ENCODE assay signal across 8 cellular contexts in the genomic region with DNA sequence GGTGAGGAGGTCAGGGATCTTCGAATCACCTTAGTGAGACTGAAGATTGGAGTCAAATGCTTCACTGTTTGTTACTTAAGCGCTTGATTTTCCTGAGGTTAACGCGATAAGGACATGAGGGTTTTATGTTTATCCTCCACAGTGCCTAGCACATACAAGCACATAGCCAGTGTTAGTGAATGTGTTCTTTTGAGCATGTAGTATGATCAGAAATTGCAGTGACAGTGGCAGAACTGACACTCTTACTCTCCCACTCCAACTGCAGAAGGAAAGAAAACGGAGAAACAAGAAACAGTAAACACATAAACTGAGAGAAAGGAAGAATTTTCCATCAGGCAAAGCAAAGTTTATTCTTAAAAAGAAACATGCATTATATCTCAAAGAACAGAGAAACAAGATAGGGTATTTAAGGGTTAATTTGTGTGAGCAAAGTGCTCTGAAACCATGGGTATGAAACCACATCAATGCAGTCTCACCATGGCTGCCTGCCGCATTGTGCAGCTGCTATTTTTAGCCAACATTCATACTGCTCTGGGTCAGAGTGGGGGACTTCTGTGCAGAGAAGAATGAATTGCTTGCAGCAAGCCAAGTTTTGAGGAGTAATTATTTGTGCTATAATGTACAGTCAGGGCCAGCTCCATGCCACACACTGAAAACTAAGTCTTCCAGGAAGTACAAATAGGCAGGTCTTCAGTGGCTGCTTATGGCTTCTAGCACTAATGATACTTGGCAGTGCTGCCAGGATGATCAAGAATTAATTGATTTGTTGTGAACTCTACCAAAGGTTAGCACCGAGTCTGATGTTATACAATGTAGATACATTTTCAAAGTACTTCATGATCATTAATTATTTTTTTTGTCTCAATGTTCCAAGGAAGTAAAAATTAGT.
DNase-seq lines count a peak whose midpoint lies in the region; ATAC-seq and TF ChIP-seq lines count a peak whose summit lies in the region.

No MANE protein-coding gene starts in this region.

- no peak overlapping the region for H3K9ac ChIP-seq in SU-DHL-6 (ENCODE audit: low read length)

- H2AFZ ChIP-seq in SU-DHL-6 (ENCODE audit: low read depth, low read length, severe bottlenecking): no peak overlapping the region

- DNase-seq in AG08396 (ENCODE audit: low spot score): peak; percentile 43
- no peak for DNase-seq in stimulated activated naive CD4-positive, alpha-beta T cell (lab: John Stamatoyannopoulos, UW)
- DNase-seq in NCI-H1092 treated with DMSO at 0.1 percent for 48 hours (lab: John Stamatoyannopoulos, UW): no peak

- H3K27me3 ChIP-seq in SU-DHL-6 (ENCODE audit: low read length): no peaks in the 10 kb centered on the region

- H3K9me3 ChIP-seq in SU-DHL-6 (ENCODE audit: insufficient read depth, low read length) (0 out of 2 replicates have a peak, but pooled peaks cover 7% of the 10 kb centered on the region), mesodermal cell (ENCODE audit: control insufficient read depth, low read length) (peaks cover 7% of the 10 kb centered on the region)

- no peaks in the 10 kb centered on the region for H3F3A ChIP-seq in SU-DHL-6 (ENCODE audit: insufficient read depth)

- H3K27ac ChIP-seq in SU-DHL-6 (ENCODE audit: low read depth, low read length) (no peak overlapping the region), mesodermal cell (ENCODE audit: low read depth, low read length, severe bottlenecking) (peak overlapping the region; percentile 68)

- H3K4me3 Mint-ChIP-seq in activated T-helper 17 cell treated with anti-CD3 and anti-CD28 coated beads, Interleukin-2, amount 50 U/mL, for 72 hours: no peak overlapping the region

- H3K36me3 ChIP-seq in SU-DHL-6 (ENCODE audit: low read length) (peaks cover 5% of the 10 kb centered on the region; the same call in 1 of the 2 replicates), mesodermal cell (ENCODE audit: control insufficient read depth, insufficient read depth, low read length) (no peaks in the 10 kb centered on the region)

- H3K4me1 Mint-ChIP-seq in activated T-helper 17 cell treated with anti-CD3 and anti-CD28 coated beads, Interleukin-2, amount 50 U/mL, for 72 hours: no peaks in the 10 kb centered on the region

- H3K9me3 Mint-ChIP-seq in activated T-helper 17 cell treated with anti-CD3 and anti-CD28 coated beads, Interleukin-2, amount 50 U/mL, for 72 hours: no peaks in the 10 kb centered on the region

- TF ChIP-seq CTCF in SU-DHL-6 (IDR thresholded peaks at IDR 0.05; ENCODE audit: insufficient read depth, low read length, poor library complexity, severe bottlenecking): no peak

- no peaks in the 10 kb centered on the region for H3K36me3 Mint-ChIP-seq in activated T-helper 17 cell treated with anti-CD3 and anti-CD28 coated beads, Interleukin-2, amount 50 U/mL, for 72 hours (ENCODE audit: low read depth)

- no peaks in the 10 kb centered on the region for H3K79me2 ChIP-seq in SU-DHL-6 (ENCODE audit: insufficient read depth, low read length)

- 51 to 62% methylated on average over 2 of the region's 7 CpGs for WGBS in mesodermal cell (ENCODE audit: insufficient coverage in 2 of 2), 2 experiments

- peaks cover 10% of the 10 kb centered on the region for H3K4me1 ChIP-seq in mesodermal cell (ENCODE audit: control insufficient read depth, insufficient read depth, low read length, poor library complexity, severe bottlenecking)

- H3K4me2 ChIP-seq in SU-DHL-6 (ENCODE audit: low read depth, low read length, poor library complexity, severe bottlenecking): peak overlapping the region; percentile 6

- H3K4me3 ChIP-seq in SU-DHL-6 (ENCODE audit: insufficient read depth, low read length, poor library complexity, severe bottlenecking) (no peak overlapping the region), mesodermal cell (ENCODE audit: extremely low read depth, insufficient read depth, low read length, poor library complexity, severe bottlenecking) (no peak overlapping the region)

- no peaks in the 10 kb centered on the region for H4K20me1 ChIP-seq in SU-DHL-6 (ENCODE audit: low read depth, low read length)

- H3K9me2 ChIP-seq in SU-DHL-6 (replicated peaks; ENCODE audit: insufficient read depth, low read length): no peaks in the 10 kb centered on the region

- H3K27ac Mint-ChIP-seq in activated T-helper 17 cell treated with anti-CD3 and anti-CD28 coated beads, Interleukin-2, amount 50 U/mL, for 72 hours: no peak overlapping the region

- no peaks in the 10 kb centered on the region for H3K27me3 Mint-ChIP-seq in activated T-helper 17 cell treated with anti-CD3 and anti-CD28 coated beads, Interleukin-2, amount 50 U/mL, for 72 hours

- ATAC-seq in GM18909 (IDR thresholded peaks at IDR 0.05; ENCODE audit: poor library complexity, unreplicated experiment): peak; percentile 100
- peak; percentile 98 for ATAC-seq in HG03060 (IDR thresholded peaks at IDR 0.05; ENCODE audit: low read depth, unreplicated experiment)
- ATAC-seq in activated T-helper 17 cell treated with anti-CD3 and anti-CD28 coated beads, Interleukin-2, amount 50 U/mL, for 72 hours (replicated peaks): no peak
